Comparison of ENCODE assay signal across 8 cellular contexts in genomic region chr5:133111299-133111698, GRCh38. TPM values are rescaled to one million over a fixed set of nuclear protein-coding genes. Genes with fewer than 3 reads are reported as not detected.
DNase-seq lines count a peak whose midpoint lies in the region; ATAC-seq and TF ChIP-seq lines count a peak whose summit lies in the region.

No MANE protein-coding gene starts in this region.

- peak; percentile 88 for DNase-seq in GM12865 (ENCODE audit: low read depth)
- peak; percentile 77 for DNase-seq in HuH-7 (ENCODE audit: low spot score)
- DNase-seq in activated T-cell treated with anti-CD3 and anti-CD28 coated beads for 4 hours, result peak; percentile 74
- peak; percentile 95 for DNase-seq in esophagus muscularis mucosa (ENCODE audit: extremely low spot score)
- peak; percentile 62 to 84 (median 76) for DNase-seq in naive thymus-derived CD4-positive, alpha-beta T cell
- DNase-seq in stimulated activated CD8-positive, alpha-beta memory T cell treated with anti-CD3 and anti-CD28 coated beads, Interleukin-7, amount 100 ng/mL, for 48 hours (ENCODE audit: extremely low read depth in 1 of 2, low read depth in 1 of 2), result peak; percentile 34 to 55

- peaks cover 17 to 33% (median 26%) of the 10 kb centered on the region in 7 donors for H3K4me1 Mint-ChIP-seq in naive thymus-derived CD4-positive, alpha-beta T cell

- TF ChIP-seq POLR2A in esophagus muscularis mucosa (IDR thresholded peaks at IDR 0.05; ENCODE audit: low read depth), result no peak

- no peaks in the 10 kb centered on the region for H3K36me3 ChIP-seq in esophagus muscularis mucosa
- no peaks in the 10 kb centered on the region for H3K36me3 ChIP-seq in naive thymus-derived CD4-positive, alpha-beta T cell (ENCODE audit: control insufficient read depth in 2 of 3, insufficient read depth in 3 of 3, low read length in 3 of 3)

- no peak overlapping the region for H3K27ac ChIP-seq in esophagus muscularis mucosa (replicated peaks in 1 of 4)
- no peak overlapping the region for H3K27ac ChIP-seq in naive thymus-derived CD4-positive, alpha-beta T cell (ENCODE audit: low read depth, low read length)

- no peaks in the 10 kb centered on the region for H3K9me3 ChIP-seq in esophagus muscularis mucosa
- H3K9me3 ChIP-seq in naive thymus-derived CD4-positive, alpha-beta T cell (ENCODE audit: control insufficient read depth in 2 of 3, low read length in 3 of 3), result no peaks in the 10 kb centered on the region

- peaks cover 0 to 6% (median 0%) of the 10 kb centered on the region in 5 donors for H3K27me3 Mint-ChIP-seq in naive thymus-derived CD4-positive, alpha-beta T cell

- peaks cover 0 to 17% (median 9%) of the 10 kb centered on the region in 4 donors for H3K4me1 ChIP-seq in esophagus muscularis mucosa
- peaks cover 0 to 10% of the 10 kb centered on the region in 2 donors for H3K4me1 ChIP-seq in naive thymus-derived CD4-positive, alpha-beta T cell (ENCODE audit: control insufficient read depth in 2 of 2, insufficient read depth in 2 of 2, low read length in 2 of 2)

- ATAC-seq in naive thymus-derived CD4-positive, alpha-beta T cell, result peak; percentile 81
- ATAC-seq in HG02571 (IDR thresholded peaks at IDR 0.05; ENCODE audit: unreplicated experiment), result no peak

- POLR2A ChIA-PET in naive thymus-derived CD4-positive, alpha-beta T cell (lab: Charles Lee), result interaction anchor here (0.8 kb wide), 1 partner anchor 59 kb away, joined by 3 read pairs; no protein-coding TSS in a partner anchor

- CTCF ChIA-PET in naive thymus-derived CD4-positive, alpha-beta T cell (lab: Charles Lee), result interaction anchor here (0.7 to 2.7 kb wide), 12 partner anchors 16 to 759 kb away, joined by 3 to 12 read pairs (median 5); no protein-coding TSS in a partner anchor

- 1% methylated on average over 9 of the region's 9 CpGs for WGBS in esophagus muscularis mucosa

- H3K27me3 ChIP-seq in esophagus muscularis mucosa, result no peaks in the 10 kb centered on the region
- no peaks in the 10 kb centered on the region for H3K27me3 ChIP-seq in naive thymus-derived CD4-positive, alpha-beta T cell (ENCODE audit: control insufficient read depth in 2 of 2, insufficient read depth in 2 of 2, low read length in 2 of 2)

- peak overlapping the region in 5 of 9 donors; percentile 3 to 85 (median 15) for H3K27ac Mint-ChIP-seq in naive thymus-derived CD4-positive, alpha-beta T cell

- peak overlapping the region in 5 of 10 donors; percentile 22 to 60 (median 51) for H3K4me3 Mint-ChIP-seq in naive thymus-derived CD4-positive, alpha-beta T cell

- peak; percentile 89 for TF ChIP-seq CTCF in GM12865 (IDR thresholded peaks at IDR 0.05; ENCODE audit: insufficient read depth, low read depth, low read length, missing control alignments)
- TF ChIP-seq CTCF in esophagus muscularis mucosa (IDR thresholded peaks at IDR 0.05), result peak; percentile 78 to 93 (median 84)

- H3K4me3 ChIP-seq in GM12865 (ENCODE audit: low read depth, low read length), result no peak overlapping the region
- no peak overlapping the region for H3K4me3 ChIP-seq in esophagus muscularis mucosa
- H3K4me3 ChIP-seq in naive thymus-derived CD4-positive, alpha-beta T cell (ENCODE audit: low read length), result no peak overlapping the region

- TF ChIP-seq EP300 in esophagus muscularis mucosa (IDR thresholded peaks at IDR 0.05), result no peak

- intact Hi-C loops in esophagus muscularis mucosa (cut with DNase I), result loop anchor here (10.0 kb wide), 1 partner anchor 174 kb away; no protein-coding TSS in a partner anchor
- intact Hi-C loops in naive thymus-derived CD4-positive, alpha-beta T cell (cut with micrococcal nuclease), result loop anchor here (1.0 to 10.0 kb wide), 16 partner anchors 59 to 869 kb away; partner anchors contain the start of gene FSTL4 (in 1 of the 2)

- H3K9me3 Mint-ChIP-seq in naive thymus-derived CD4-positive, alpha-beta T cell, result peaks cover 0 to 3% (median 0%) of the 10 kb centered on the region in 11 donors

- H3K36me3 Mint-ChIP-seq in naive thymus-derived CD4-positive, alpha-beta T cell, result peaks cover 0 to 5% (median 0%) of the 10 kb centered on the region in 5 donors

TF ChIP-seq in PFSK-1, 5 proteins besides CTCF, POLR2A, EP300 and RAD21:
- peak; percentile 33 for TF ChIP-seq FOXP2 (optimal IDR thresholded peaks at IDR 0.05; ENCODE audit: borderline replicate concordance, extremely low read depth, extremely low read length, insufficient read depth)
- no peak for TF ChIP-seq SIN3A (IDR thresholded peaks at IDR 0.05; ENCODE audit: borderline replicate concordance, insufficient read depth, low read length)
TF ChIP-seq in PFSK-1: peak in this region for 1.

RNA-seq across cellular contexts. Expression of gene HSPA4, which starts 59.5 kb away (rescaled TPM):
- 116 TPM for polyA plus RNA-seq in PFSK-1 (2012; ENCODE audit: insufficient read length, low read depth)
- 10 to 100 TPM; 54.1 to 65.2 (median 55.3) TPM for total RNA-seq in esophagus muscularis mucosa
- total RNA-seq in naive thymus-derived CD4-positive, alpha-beta T cell, result 100 to 1,000 TPM in 1 of 5 experiments, 10 to 100 TPM in 4; 42.1 to 103 (median 50.0) TPM
- 10 to 100 TPM; 37.7 to 38.5 TPM for polyA plus RNA-seq in naive thymus-derived CD4-positive, alpha-beta T cell

Comparison
In these comparisons a context has a peak if more than half of its experiments do, and no peak if none do; other contexts are left out.
1. DNase-seq: peak in every context shown above with its lines; median percentile 95 in esophagus muscularis mucosa; 88 in GM12865; 77 in HuH-7; 76 in naive thymus-derived CD4-positive, alpha-beta T cell; 74 in activated T-cell treated with anti-CD3 and anti-CD28 coated beads for 4 hours; 44 in stimulated activated CD8-positive, alpha-beta memory T cell treated with anti-CD3 and anti-CD28 coated beads, Interleukin-7, amount 100 ng/mL, for 48 hours.